15 cellular contexts compared by ENCODE assay signal in the genomic region with DNA sequence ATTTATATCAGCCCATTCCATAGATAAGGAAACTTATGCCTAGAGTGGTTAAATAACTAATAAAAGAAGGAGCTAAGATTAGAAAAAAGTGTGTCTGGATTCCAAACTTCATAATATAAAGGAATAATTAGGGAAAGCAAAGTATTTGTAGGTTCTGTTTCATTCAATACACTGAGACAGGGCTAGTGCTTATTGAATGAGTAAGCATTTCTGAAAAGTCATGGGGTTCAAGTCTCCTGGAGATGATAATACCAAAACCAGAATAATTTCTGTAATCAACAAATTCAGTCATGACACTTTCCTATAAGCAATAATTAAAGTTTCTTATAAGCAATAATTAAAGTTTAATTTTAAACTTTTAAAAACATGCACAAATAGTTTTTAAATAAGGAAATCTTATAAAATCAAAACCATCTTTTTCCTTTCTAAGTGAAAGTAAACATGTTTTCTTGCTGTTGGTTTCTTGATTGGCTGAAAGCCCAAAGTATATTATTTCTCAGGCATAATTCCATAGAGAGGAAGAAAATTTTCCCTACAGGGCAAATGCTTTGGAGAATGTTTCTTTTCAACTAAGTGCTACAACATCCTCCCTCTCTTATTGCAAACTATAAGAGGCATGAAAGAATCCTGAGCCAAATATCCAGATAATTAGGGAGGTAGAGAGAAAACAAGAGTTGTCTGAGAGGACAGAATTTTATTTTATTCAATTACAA.
"Had no signal": no experiment of that assay in that cellular context is flagged by ENCODE, and none has a peak within 500 bp of the region (broad histone marks: within the 10 kb centered on the region; RNA-seq: fewer than 3 reads in every experiment).

No MANE protein-coding gene starts in this region.

- H3K4me3 ChIP-seq: breast epithelium, lung, mucosa of descending colon, right lobe of liver, testis had no signal

- DNase-seq: activated B cell treated with CpG ODN at 0.5 μM for 24 hours; activated effector memory CD4-positive, alpha-beta T cell treated with anti-CD3 and anti-CD28 coated beads, Interleukin-2, amount 50 U/mL, for 16 hours; activated T-cell treated with anti-CD3 and anti-CD28 coated beads, Interleukin-2, amount 50 U/mL, for 1 hour; amygdala; hypothalamus; left cardiac atrium; mucosa of descending colon; natural killer cell; right lobe of liver; stimulated activated CD4-positive, alpha-beta T cell treated with anti-CD3 and anti-CD28 coated beads, Interleukin-12 subunit alpha, Interleukin-12 subunit beta, amount 100 ng/mL, for 4 hours; stimulated activated CD8-positive, alpha-beta memory T cell treated with anti-CD3 and anti-CD28 coated beads, Interleukin-4, amount 100 ng/mL, for 48 hours; T-helper 2 cell; testis had no signal

- H3K27me3 ChIP-seq: breast epithelium, right lobe of liver, testis had no signal

- H3K36me3 ChIP-seq: breast epithelium, right lobe of liver had no signal

- H3K27ac ChIP-seq: breast epithelium, right lobe of liver, testis had no signal

- H3K4me1 ChIP-seq: breast epithelium, right lobe of liver, testis had no signal

- H3K9me3 ChIP-seq: right lobe of liver, testis had no signal
